27 cellular contexts compared by ENCODE assay signal in the genomic region with DNA sequence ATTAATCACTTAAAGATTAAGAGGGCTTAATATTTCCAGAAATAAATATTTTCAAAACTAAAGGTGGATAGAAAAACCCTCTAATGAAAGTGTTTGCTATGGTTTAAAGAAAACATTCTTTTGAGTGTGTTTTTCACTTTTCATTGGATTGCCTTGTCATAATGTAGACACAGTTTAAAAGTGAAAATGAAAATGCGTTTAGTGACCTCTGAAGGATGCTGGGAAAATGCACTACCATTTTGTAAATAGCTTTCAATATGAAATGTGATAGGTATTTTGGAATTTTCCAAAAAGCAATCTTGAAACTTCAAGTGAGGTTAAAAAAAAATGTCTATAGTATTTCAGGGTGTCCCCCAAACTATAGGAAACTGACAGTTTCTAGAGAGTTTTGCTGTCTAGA.
DNase-seq lines count a peak whose midpoint lies in the region; ATAC-seq and TF ChIP-seq lines count a peak whose summit lies in the region.
"Had no signal": no experiment of that assay in that cellular context is flagged by ENCODE, and none has a peak within 500 bp of the region (broad histone marks: within the 10 kb centered on the region; RNA-seq: fewer than 3 reads in every experiment).

No MANE protein-coding gene starts in this region.

- H3K27ac ChIP-seq in OCI-LY1 (ENCODE audit: low read depth, low read length, poor library complexity, severe bottlenecking) = no peak overlapping the region
- H3K27ac ChIP-seq in CD4-positive, alpha-beta T cell (ENCODE audit: low read depth, low read length) = no peak overlapping the region
- H3K27ac ChIP-seq: HL-60, RWPE1, SK-N-MC had no signal

- H3K4me2 ChIP-seq in OCI-LY1 (ENCODE audit: low read length) = no peak overlapping the region
- H3K4me2 ChIP-seq: GM23338 had no signal

- no peaks in the 10 kb centered on the region for H3K27me3 Mint-ChIP-seq in CD4-positive, alpha-beta T cell
- H3K27me3 Mint-ChIP-seq: B cell; CD4-positive, CD25-positive, alpha-beta regulatory T cell had no signal

- peak overlapping the region; percentile 55; the same call in 1 of the 2 replicates for H2AFZ ChIP-seq in OCI-LY1 (ENCODE audit: low read length)
- H2AFZ ChIP-seq: GM23338 had no signal

- no peaks in the 10 kb centered on the region for H3K9me3 Mint-ChIP-seq in CD4-positive, alpha-beta T cell
- H3K9me3 Mint-ChIP-seq: GM23338 had no signal

- H3K79me2 ChIP-seq in OCI-LY1 (ENCODE audit: insufficient read depth, low read length) = no peaks in the 10 kb centered on the region

- no peak overlapping the region for H3K9ac ChIP-seq in OCI-LY1 (ENCODE audit: low read length)

- H3F3A ChIP-seq in OCI-LY1 (ENCODE audit: insufficient read depth, low read length) = no peaks in the 10 kb centered on the region

- CTCF ChIA-PET in CD4-positive, alpha-beta T cell (lab: Charles Lee) = no interaction called here

- H3K27ac Mint-ChIP-seq in CD4-positive, alpha-beta T cell = no peak overlapping the region
- H3K27ac Mint-ChIP-seq: B cell; CD4-positive, CD25-positive, alpha-beta regulatory T cell; GM23338 had no signal

- no peaks in the 10 kb centered on the region for H3K36me3 ChIP-seq in OCI-LY1 (ENCODE audit: insufficient read depth, low read length)

- peak; percentile 1 for DNase-seq in A172 (ENCODE audit: low spot score)
- no peak for DNase-seq in CD4-positive, alpha-beta T cell
- no peak for DNase-seq in GM19238 (ENCODE audit: insufficient read length, low spot score)
- no peak for DNase-seq in GM20000 (ENCODE audit: low spot score)
- DNase-seq: 8988T; CD4-positive, CD25-positive, alpha-beta regulatory T cell; COR-L47; DMS 273 treated with DMSO at 0.1 percent for 48 hours; DND-41; HCEC 1CT; MV-4-11; NCI-H1694 treated with DMSO at 0.1 percent for 48 hours; NCI-H2081 treated with DMSO at 0.1 percent for 48 hours; NCI-H2171 treated with DMSO at 0.1 percent for 48 hours; NCI-H446; NCI-H526; SHP77 treated with DMSO at 0.1 percent for 48 hours had no signal

- H3K9me2 ChIP-seq in OCI-LY1 (ENCODE audit: low read depth, low read length) = no peaks in the 10 kb centered on the region

- POLR2A ChIA-PET in CD4-positive, alpha-beta T cell (lab: Charles Lee) = no interaction called here

- no peak overlapping the region for H3K4me3 Mint-ChIP-seq in CD4-positive, alpha-beta T cell
- H3K4me3 Mint-ChIP-seq: B cell; CD4-positive, CD25-positive, alpha-beta regulatory T cell; GM23338 had no signal

- no peaks in the 10 kb centered on the region for H3K4me1 ChIP-seq in OCI-LY1 (ENCODE audit: insufficient read depth, low read length, severe bottlenecking)

- peaks cover 5% of the 10 kb centered on the region for H3K4me1 Mint-ChIP-seq in CD4-positive, alpha-beta T cell (ENCODE audit: low read depth)
- H3K4me1 Mint-ChIP-seq: B cell; CD4-positive, CD25-positive, alpha-beta regulatory T cell; GM23338 had no signal

- H3K9me3 ChIP-seq in OCI-LY1 (ENCODE audit: low read length) = no peaks in the 10 kb centered on the region
- H3K9me3 ChIP-seq in CD4-positive, alpha-beta T cell (ENCODE audit: control insufficient read depth, low read length) = no peaks in the 10 kb centered on the region

- H4K20me1 ChIP-seq in OCI-LY1 (ENCODE audit: insufficient read depth, low read length) = no peaks in the 10 kb centered on the region

- no peak overlapping the region for H3K4me3 ChIP-seq in OCI-LY1 (ENCODE audit: low read depth, low read length, poor library complexity, severe bottlenecking)
- H3K4me3 ChIP-seq: GM23338, K562, SK-N-MC had no signal

- TF ChIP-seq CTCF in OCI-LY1 (IDR thresholded peaks at IDR 0.05; ENCODE audit: low read length) = no peak
- TF ChIP-seq CTCF in CD4-positive, alpha-beta T cell (IDR thresholded peaks at IDR 0.05) = no peak
- TF ChIP-seq CTCF in GM20000 (IDR thresholded peaks at IDR 0.05; ENCODE audit: extremely low read depth, missing control alignments) = no peak

- intact Hi-C loops in CD4-positive, alpha-beta T cell (cut with DNase I, micrococcal nuclease) = no loop called here

- H3K36me3 Mint-ChIP-seq in CD4-positive, alpha-beta T cell (ENCODE audit: low read depth) = no peaks in the 10 kb centered on the region
- H3K36me3 Mint-ChIP-seq: CD4-positive, CD25-positive, alpha-beta regulatory T cell had no signal

- no peaks in the 10 kb centered on the region for H3K27me3 ChIP-seq in OCI-LY1 (ENCODE audit: insufficient read depth, low read length)
- H3K27me3 ChIP-seq in CD4-positive, alpha-beta T cell (ENCODE audit: control insufficient read depth, insufficient read depth, low read length) = no peaks in the 10 kb centered on the region

- ATAC-seq in GM18867 (IDR thresholded peaks at IDR 0.05; ENCODE audit: unreplicated experiment) (peak; percentile 54), HG02852 (IDR thresholded peaks at IDR 0.05; ENCODE audit: unreplicated experiment) (peak; percentile 70)
- no peak for ATAC-seq in CD4-positive, alpha-beta T cell (ENCODE audit: poor library complexity)
- ATAC-seq: GM23338, HepG2, K562 had no signal
